ENCODE assay signal across 18 cellular contexts in the genomic region with DNA sequence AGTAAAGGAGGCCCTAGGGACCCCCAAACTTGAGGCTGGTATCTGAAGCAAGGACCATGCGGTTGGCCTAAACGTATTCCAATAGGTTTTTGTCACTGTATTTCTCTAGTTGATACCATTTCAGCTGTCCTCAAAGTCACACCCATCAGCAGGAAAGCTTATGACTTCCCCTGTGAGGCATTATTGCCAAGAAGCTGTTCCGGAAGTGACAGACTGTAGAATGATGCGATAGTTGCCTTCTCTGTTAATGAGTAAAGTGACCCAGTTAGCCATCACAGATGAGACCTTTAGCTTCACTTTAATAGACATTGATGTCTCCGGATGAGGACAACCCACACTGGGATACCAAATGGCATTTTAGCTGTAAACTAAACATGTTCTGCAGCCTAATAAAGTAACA.
"Had no signal": no experiment of that assay in that cellular context is flagged by ENCODE, and none has a peak within 500 bp of the region (broad histone marks: within the 10 kb centered on the region; RNA-seq: fewer than 3 reads in every experiment).

No MANE protein-coding gene starts in this region.

- DNase-seq: activated CD4-positive, alpha-beta T cell treated with anti-CD3 and anti-CD28 coated beads for 1 hour; activated CD4-positive, alpha-beta T cell treated with anti-CD3 and anti-CD28 coated beads, Interleukin-2, amount 50 U/mL, for 48 hours; activated CD8-positive, alpha-beta memory T cell treated with anti-CD3 and anti-CD28 coated beads, Interleukin-2, amount 10 ng/mL, durations not matched to agents 7 days and 5 days; activated gamma-delta T cell; activated naive CD8-positive, alpha-beta T cell treated with anti-CD3 and anti-CD28 coated beads, Interleukin-2, amount 10 ng/mL, durations not matched to agents 7 days and 5 days; activated T-cell treated with anti-CD3 and anti-CD28 coated beads, Interleukin-2, amount 50 U/mL, for 4 hours; anterior cingulate cortex; effector CD4-positive, alpha-beta T cell; immature natural killer cell; midbrain; naive B cell; stimulated activated CD4-positive, alpha-beta T cell treated with anti-CD3 and anti-CD28 coated beads, Interleukin-4, amount 100 ng/mL, for 1 hour; stimulated activated naive CD8-positive, alpha-beta T cell treated with anti-CD3 and anti-CD28 coated beads, Interleukin-15, amount 100 ng/mL, for 72 hours; T-cell; T1000; testis had no signal

- H3K9me3 ChIP-seq: prostate gland, testis had no signal

- H3K4me1 ChIP-seq: prostate gland, testis had no signal

- H3K36me3 ChIP-seq: prostate gland had no signal

- ATAC-seq: activated CD8-positive, alpha-beta memory T cell treated with anti-CD3 and anti-CD28 coated beads, Interleukin-2, amount 10 ng/mL, durations not matched to agents 7 days and 5 days; activated T-cell treated with anti-CD3 and anti-CD28 coated beads, Interleukin-2, amount 50 U/mL, for 4 hours; stimulated activated naive CD8-positive, alpha-beta T cell treated with anti-CD3 and anti-CD28 coated beads, Interleukin-15, amount 100 ng/mL, for 72 hours; T-cell had no signal

- H3K27ac ChIP-seq: prostate gland, SK-N-MC, testis had no signal

- H3K27me3 ChIP-seq: testis had no signal

- H3K4me3 ChIP-seq: prostate gland, SK-N-MC, testis had no signal
